In the genomic region with DNA sequence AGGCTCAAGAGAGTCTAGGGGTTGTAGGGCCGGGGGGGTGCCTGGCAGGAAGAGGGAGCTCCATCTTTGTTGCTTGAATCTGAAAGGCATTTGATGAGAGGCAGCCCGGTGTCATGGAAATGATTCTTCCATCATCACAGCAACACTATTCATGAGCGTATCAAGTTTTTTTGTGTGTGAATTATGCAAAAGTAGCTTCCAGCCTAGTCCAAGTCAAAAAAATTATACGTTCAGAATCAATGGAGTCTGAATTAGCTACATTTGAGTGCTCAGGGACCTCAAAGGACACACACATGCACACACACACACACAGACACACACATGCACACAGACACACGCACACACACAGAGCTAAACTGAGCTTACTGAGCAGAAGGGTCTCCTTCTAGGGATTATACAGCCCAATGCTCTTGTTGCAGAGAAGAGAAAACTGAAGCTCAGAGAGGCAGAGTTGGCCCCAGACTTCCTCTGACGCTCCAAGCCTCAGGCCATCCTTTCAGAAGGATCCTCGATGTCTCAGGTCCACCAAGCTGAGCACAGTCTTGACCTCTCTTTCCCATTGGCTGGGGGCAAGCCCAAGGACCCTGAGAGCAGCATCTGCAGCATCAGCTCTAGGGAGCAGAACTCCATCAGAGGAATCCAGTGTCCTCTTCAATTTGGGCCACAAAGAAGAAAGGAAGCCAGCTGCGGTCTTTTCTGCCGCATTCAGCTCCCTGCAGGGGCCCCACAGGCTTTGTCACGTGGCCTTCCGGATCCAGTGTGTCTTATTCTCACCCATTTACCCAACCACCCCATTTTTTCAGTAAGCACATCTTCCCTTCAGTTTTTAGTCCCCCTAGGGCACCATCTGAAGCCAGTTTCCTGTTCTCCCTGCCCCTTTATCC, we compare ENCODE assay signal across 9 cellular contexts.
DNase-seq lines count a peak whose midpoint lies in the region; ATAC-seq lines count a peak whose summit lies in the region.
"Had no signal": no experiment of that assay in that cellular context is flagged by ENCODE, and none has a peak within 500 bp of the region (broad histone marks: within the 10 kb centered on the region; RNA-seq: fewer than 3 reads in every experiment).

No MANE protein-coding gene starts in this region.

- H3K9me3 ChIP-seq in KOPT-K1 (ENCODE audit: insufficient read depth, low read length, poor library complexity, severe bottlenecking): no peaks in the 10 kb centered on the region
- no peaks in the 10 kb centered on the region for H3K9me3 ChIP-seq in duodenal mucosa (ENCODE audit: control insufficient read depth in 1 of 2, low read length in 2 of 2)

- H3K27ac Mint-ChIP-seq in stimulated activated memory B cell treated with anti-CD40 and anti-IgM and Interleukin-4, amounts not matched to agents 10 μg/mL and 1 μg/mL and 100 μg/mL, for 72 hours: no peak overlapping the region

- H3K4me1 ChIP-seq in duodenal mucosa (ENCODE audit: control insufficient read depth in 1 of 2, insufficient read depth in 2 of 2, low read length in 2 of 2): peaks cover 11 to 18% of the 10 kb centered on the region in 2 donors

- peak; percentile 33 to 37 for DNase-seq in activated CD4-positive, alpha-beta T cell treated with anti-CD3 and anti-CD28 coated beads for 4 hours
- DNase-seq in inferior parietal cortex (ENCODE audit: extremely low spot score): no peak
- no peak for DNase-seq in pons (ENCODE audit: low spot score)
- DNase-seq: NCI-H510A treated with DMSO at 0.1 percent for 48 hours had no signal

- no peaks in the 10 kb centered on the region for H3K36me3 Mint-ChIP-seq in stimulated activated memory B cell treated with anti-CD40 and anti-IgM and Interleukin-4, amounts not matched to agents 10 μg/mL and 1 μg/mL and 100 μg/mL, for 72 hours

- no peak overlapping the region for H3K9ac ChIP-seq in duodenal mucosa (ENCODE audit: low read depth in 1 of 2, low read length in 2 of 2)

- H3K27me3 Mint-ChIP-seq in stimulated activated memory B cell treated with anti-CD40 and anti-IgM and Interleukin-4, amounts not matched to agents 10 μg/mL and 1 μg/mL and 100 μg/mL, for 72 hours: peaks cover 34% of the 10 kb centered on the region

- no peak for ATAC-seq in stimulated activated memory B cell treated with anti-CD40 and anti-IgM and Interleukin-4, amounts not matched to agents 10 μg/mL and 1 μg/mL and 100 μg/mL, for 72 hours
- ATAC-seq in GM18858 (IDR thresholded peaks at IDR 0.05; ENCODE audit: unreplicated experiment): no peak
- ATAC-seq in GM19397 (IDR thresholded peaks at IDR 0.05; ENCODE audit: unreplicated experiment): no peak

- peak overlapping the region; percentile 44 to 48 for H3K4me3 ChIP-seq in duodenal mucosa (ENCODE audit: low read depth in 1 of 2, low read length in 2 of 2)

- peak overlapping the region; percentile 95 for H3K27ac ChIP-seq in KOPT-K1 (ENCODE audit: low read depth, low read length, poor library complexity, severe bottlenecking)
- no peak overlapping the region for H3K27ac ChIP-seq in duodenal mucosa (ENCODE audit: low read depth, low read length)

- H3K9me3 Mint-ChIP-seq in stimulated activated memory B cell treated with anti-CD40 and anti-IgM and Interleukin-4, amounts not matched to agents 10 μg/mL and 1 μg/mL and 100 μg/mL, for 72 hours: no peaks in the 10 kb centered on the region

- H3K4me3 Mint-ChIP-seq in stimulated activated memory B cell treated with anti-CD40 and anti-IgM and Interleukin-4, amounts not matched to agents 10 μg/mL and 1 μg/mL and 100 μg/mL, for 72 hours: peak overlapping the region; percentile 11

- no peaks in the 10 kb centered on the region for H3K27me3 ChIP-seq in duodenal mucosa (ENCODE audit: control insufficient read depth in 1 of 2, insufficient read depth in 2 of 2, low read length in 2 of 2)

- H3K36me3 ChIP-seq in KOPT-K1 (ENCODE audit: insufficient read depth, low read length): no peaks in the 10 kb centered on the region
- no peaks in the 10 kb centered on the region for H3K36me3 ChIP-seq in duodenal mucosa (ENCODE audit: control insufficient read depth in 1 of 2, insufficient read depth in 2 of 2, low read length in 2 of 2)

- peaks cover 24% of the 10 kb centered on the region for H3K4me1 Mint-ChIP-seq in stimulated activated memory B cell treated with anti-CD40 and anti-IgM and Interleukin-4, amounts not matched to agents 10 μg/mL and 1 μg/mL and 100 μg/mL, for 72 hours

Comparison
In these comparisons a context has a peak if more than half of its experiments do, and no peak if none do; other contexts are left out.
1. DNase-seq: peak in activated CD4-positive, alpha-beta T cell treated with anti-CD3 and anti-CD28 coated beads for 4 hours (2 of 2); none in inferior parietal cortex (single experiment) and pons (single experiment).